ENCODE assay signal across 18 cellular contexts in genomic region chr15:29323557-29323956, GRCh38.
"Had no signal": no experiment of that assay in that cellular context is flagged by ENCODE, and none has a peak within 500 bp of the region (broad histone marks: within the 10 kb centered on the region; RNA-seq: fewer than 3 reads in every experiment).

No MANE protein-coding gene starts in this region.

- H3K27ac Mint-ChIP-seq: immature natural killer cell had no signal

- H3K9me3 ChIP-seq: colonic mucosa, lower lobe of right lung had no signal

- H3K36me3 Mint-ChIP-seq: immature natural killer cell had no signal

- H2AFZ ChIP-seq: hepatocyte had no signal

- H3K79me2 ChIP-seq: hepatocyte had no signal

- DNase-seq: colonic mucosa; dermis blood vessel endothelial cell; dorsolateral prefrontal cortex; effector CD4-positive, alpha-beta T cell; effector memory CD4-positive, alpha-beta T cell; foreskin keratinocyte; heart left ventricle; hypothalamus; immature natural killer cell; left cardiac atrium; left lung; left ventricle myocardium superior; lower lobe of right lung; mesendoderm; midbrain had no signal

- H3K4me3 Mint-ChIP-seq: immature natural killer cell had no signal

- H3K4me3 ChIP-seq: colonic mucosa, dorsolateral prefrontal cortex, esophagus muscularis mucosa, gastroesophageal sphincter, heart left ventricle, hepatocyte, left lung, lower lobe of right lung had no signal

- H3K4me1 ChIP-seq: colonic mucosa, esophagus muscularis mucosa, foreskin keratinocyte, gastroesophageal sphincter, heart left ventricle, left lung, lower lobe of right lung had no signal

- H3K4me1 Mint-ChIP-seq: immature natural killer cell had no signal

- ATAC-seq: foreskin keratinocyte, gastroesophageal sphincter, heart left ventricle, left cardiac atrium, left lung, left ventricle myocardium superior, lower lobe of right lung had no signal

- H3K27ac ChIP-seq: colonic mucosa, dorsolateral prefrontal cortex, esophagus muscularis mucosa, foreskin keratinocyte, gastroesophageal sphincter, heart left ventricle, hepatocyte, left lung, lower lobe of right lung had no signal

- H3K27me3 ChIP-seq: colonic mucosa, dorsolateral prefrontal cortex, esophagus muscularis mucosa, foreskin keratinocyte, hepatocyte, left lung had no signal

- H3K4me2 ChIP-seq: hepatocyte had no signal

- H3K36me3 ChIP-seq: colonic mucosa, esophagus muscularis mucosa, gastroesophageal sphincter, heart left ventricle, left lung, lower lobe of right lung had no signal
